Comparison of ENCODE assay signal across 1 cellular context in the genomic region with DNA sequence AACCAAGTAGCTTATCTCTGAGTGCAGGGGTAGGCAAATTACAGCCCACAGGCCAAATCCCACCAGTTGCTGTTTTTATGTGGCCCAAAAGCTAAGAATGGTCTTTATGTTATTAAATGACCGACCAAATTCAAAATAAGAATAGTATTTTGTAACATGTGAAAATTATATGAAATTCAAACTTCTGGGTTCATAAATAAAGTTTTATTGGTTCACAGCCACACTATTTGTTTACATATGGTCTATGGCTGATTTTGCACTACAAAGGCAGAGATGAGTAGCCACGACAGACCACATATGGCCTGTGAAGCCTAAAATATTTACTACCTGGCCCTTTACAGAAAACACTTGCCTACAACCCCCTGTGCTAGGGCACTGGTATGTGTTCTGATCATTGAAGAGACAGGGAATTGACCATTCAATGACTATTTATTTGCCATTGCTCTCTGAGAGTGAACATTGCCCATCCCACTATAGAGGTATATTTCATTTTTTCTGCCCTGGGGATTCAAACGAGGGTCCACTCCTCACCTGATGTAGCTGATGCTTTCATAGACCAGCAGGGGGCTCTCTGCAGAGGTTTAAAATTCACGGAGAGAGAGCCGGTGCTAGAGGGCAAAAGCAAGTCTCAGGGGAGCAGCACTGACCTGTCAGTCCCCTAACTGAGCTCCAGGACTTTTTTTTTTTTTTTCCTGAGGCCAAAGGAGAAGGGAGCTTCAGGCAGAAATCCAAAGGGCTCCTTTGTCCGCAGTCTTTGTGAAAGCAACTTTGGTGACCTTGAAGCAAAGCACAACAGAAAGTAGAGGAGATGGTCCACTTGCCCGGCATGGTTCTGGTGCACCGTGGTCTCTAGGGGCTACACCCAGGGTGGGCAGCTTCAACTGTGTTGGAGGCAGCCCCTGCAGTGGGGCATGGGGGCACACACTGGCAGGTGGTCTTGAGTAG.
TF ChIP-seq lines count a peak whose summit lies in the region.

No MANE protein-coding gene starts in this region.

TF ChIP-seq in GM23338, 12 proteins besides CTCF, POLR2A, EP300 and RAD21 (continued from another document):
- TF ChIP-seq, protein P1, sequence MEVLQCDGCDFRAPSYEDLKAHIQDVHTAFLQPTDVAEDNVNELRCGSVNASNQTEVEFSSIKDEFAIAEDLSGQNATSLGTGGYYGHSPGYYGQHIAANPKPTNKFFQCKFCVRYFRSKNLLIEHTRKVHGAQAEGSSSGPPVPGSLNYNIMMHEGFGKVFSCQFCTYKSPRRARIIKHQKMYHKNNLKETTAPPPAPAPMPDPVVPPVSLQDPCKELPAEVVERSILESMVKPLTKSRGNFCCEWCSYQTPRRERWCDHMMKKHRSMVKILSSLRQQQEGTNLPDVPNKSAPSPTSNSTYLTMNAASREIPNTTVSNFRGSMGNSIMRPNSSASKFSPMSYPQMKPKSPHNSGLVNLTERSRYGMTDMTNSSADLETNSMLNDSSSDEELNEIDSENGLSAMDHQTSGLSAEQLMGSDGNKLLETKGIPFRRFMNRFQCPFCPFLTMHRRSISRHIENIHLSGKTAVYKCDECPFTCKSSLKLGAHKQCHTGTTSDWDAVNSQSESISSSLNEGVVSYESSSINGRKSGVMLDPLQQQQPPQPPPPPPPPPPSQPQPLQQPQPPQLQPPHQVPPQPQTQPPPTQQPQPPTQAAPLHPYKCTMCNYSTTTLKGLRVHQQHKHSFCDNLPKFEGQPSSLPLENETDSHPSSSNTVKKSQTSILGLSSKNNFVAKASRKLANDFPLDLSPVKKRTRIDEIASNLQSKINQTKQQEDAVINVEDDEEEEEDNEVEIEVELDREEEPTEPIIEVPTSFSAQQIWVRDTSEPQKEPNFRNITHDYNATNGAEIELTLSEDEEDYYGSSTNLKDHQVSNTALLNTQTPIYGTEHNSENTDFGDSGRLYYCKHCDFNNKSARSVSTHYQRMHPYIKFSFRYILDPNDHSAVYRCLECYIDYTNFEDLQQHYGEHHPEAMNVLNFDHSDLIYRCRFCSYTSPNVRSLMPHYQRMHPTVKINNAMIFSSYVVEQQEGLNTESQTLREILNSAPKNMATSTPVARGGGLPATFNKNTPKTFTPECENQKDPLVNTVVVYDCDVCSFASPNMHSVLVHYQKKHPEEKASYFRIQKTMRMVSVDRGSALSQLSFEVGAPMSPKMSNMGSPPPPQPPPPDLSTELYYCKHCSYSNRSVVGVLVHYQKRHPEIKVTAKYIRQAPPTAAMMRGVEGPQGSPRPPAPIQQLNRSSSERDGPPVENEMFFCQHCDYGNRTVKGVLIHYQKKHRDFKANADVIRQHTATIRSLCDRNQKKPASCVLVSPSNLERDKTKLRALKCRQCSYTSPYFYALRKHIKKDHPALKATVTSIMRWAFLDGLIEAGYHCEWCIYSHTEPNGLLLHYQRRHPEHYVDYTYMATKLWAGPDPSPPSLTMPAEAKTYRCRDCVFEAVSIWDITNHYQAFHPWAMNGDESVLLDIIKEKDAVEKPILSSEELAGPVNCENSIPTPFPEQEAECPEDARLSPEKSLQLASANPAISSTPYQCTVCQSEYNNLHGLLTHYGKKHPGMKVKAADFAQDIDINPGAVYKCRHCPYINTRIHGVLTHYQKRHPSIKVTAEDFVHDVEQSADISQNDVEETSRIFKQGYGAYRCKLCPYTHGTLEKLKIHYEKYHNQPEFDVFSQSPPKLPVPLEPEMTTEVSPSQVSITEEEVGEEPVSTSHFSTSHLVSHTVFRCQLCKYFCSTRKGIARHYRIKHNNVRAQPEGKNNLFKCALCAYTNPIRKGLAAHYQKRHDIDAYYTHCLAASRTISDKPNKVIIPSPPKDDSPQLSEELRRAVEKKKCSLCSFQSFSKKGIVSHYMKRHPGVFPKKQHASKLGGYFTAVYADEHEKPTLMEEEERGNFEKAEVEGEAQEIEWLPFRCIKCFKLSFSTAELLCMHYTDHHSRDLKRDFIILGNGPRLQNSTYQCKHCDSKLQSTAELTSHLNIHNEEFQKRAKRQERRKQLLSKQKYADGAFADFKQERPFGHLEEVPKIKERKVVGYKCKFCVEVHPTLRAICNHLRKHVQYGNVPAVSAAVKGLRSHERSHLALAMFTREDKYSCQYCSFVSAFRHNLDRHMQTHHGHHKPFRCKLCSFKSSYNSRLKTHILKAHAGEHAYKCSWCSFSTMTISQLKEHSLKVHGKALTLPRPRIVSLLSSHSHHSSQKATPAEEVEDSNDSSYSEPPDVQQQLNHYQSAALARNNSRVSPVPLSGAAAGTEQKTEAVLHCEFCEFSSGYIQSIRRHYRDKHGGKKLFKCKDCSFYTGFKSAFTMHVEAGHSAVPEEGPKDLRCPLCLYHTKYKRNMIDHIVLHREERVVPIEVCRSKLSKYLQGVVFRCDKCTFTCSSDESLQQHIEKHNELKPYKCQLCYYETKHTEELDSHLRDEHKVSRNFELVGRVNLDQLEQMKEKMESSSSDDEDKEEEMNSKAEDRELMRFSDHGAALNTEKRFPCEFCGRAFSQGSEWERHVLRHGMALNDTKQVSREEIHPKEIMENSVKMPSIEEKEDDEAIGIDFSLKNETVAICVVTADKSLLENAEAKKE (CRISPR knock-in tag; IDR thresholded peaks at IDR 0.05) = no peak
- TF ChIP-seq ZNF114 (CRISPR knock-in tag; IDR thresholded peaks at IDR 0.05) = no peak
- no peak for TF ChIP-seq EZH2 (IDR thresholded peaks at IDR 0.05; ENCODE audit: low read depth, unreplicated experiment)
- no peak for TF ChIP-seq ZNF331 (CRISPR knock-in tag; IDR thresholded peaks at IDR 0.05; ENCODE audit: low read depth)
- no peak for TF ChIP-seq EZH2phosphoT487 (IDR thresholded peaks at IDR 0.05; ENCODE audit: unreplicated experiment)
- TF ChIP-seq POLR2AphosphoS5 (IDR thresholded peaks at IDR 0.05; ENCODE audit: low read depth) = no peak
- no peak for TF ChIP-seq STAT1 (IDR thresholded peaks at IDR 0.05; ENCODE audit: unreplicated experiment)
- TF ChIP-seq CREB1 (CRISPR knock-in tag; IDR thresholded peaks at IDR 0.05; ENCODE audit: low read depth) = no peak
